ENCODE assay signal across 15 cellular contexts in the genomic region with DNA sequence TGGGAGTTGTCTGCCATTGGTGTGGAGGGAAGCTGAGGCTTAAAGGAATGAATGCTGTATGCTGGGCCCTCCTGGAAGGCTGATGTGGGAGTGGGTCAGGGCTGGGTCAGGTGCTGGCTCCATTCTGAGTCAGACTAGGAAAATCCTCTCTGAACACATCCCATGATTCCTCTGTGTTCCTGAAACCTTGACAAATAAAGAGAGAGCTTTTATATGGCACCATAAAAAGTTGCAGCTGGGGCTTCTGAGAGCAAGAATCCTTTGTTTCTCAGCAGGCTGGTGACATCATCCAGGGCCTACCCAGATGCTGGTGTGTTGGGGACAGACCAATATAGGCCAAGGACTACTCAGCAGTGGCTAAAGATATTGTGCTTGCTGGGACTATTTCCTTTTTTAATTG. TPM values are rescaled to one million over a fixed set of nuclear protein-coding genes. Genes with fewer than 3 reads are reported as not detected.
DNase-seq lines count a peak whose midpoint lies in the region; ATAC-seq and TF ChIP-seq lines count a peak whose summit lies in the region.
"Had no signal": no experiment of that assay in that cellular context is flagged by ENCODE, and none has a peak within 500 bp of the region (broad histone marks: within the 10 kb centered on the region; RNA-seq: fewer than 3 reads in every experiment).

No MANE protein-coding gene starts in this region.

- intact Hi-C loops in left ventricle myocardium inferior (cut with micrococcal nuclease), result no loop called here

- peaks cover 15% of the 10 kb centered on the region for H3K27me3 ChIP-seq in left ventricle myocardium inferior (ENCODE audit: low read depth)

- H3K4me3 ChIP-seq in left ventricle myocardium inferior, result no peak overlapping the region
- H3K4me3 ChIP-seq: A549, thoracic aorta had no signal

- peak overlapping the region; percentile 56 for H3K27ac ChIP-seq in left ventricle myocardium inferior (replicated peaks)
- H3K27ac ChIP-seq: A549, thoracic aorta had no signal

- peak; percentile 34 for DNase-seq in NCI-H2029 (lab: John Stamatoyannopoulos, UW)
- DNase-seq in NCI-H2029 treated with DMSO at 0.1 percent for 48 hours (lab: John Stamatoyannopoulos, UW), result no peak
- peak; percentile 76 for DNase-seq in SHP77 treated with DMSO at 0.1 percent for 48 hours (lab: John Stamatoyannopoulos, UW)
- DNase-seq in left ventricle myocardium inferior, result no peak
- peak; percentile 92 for DNase-seq in superior temporal gyrus (ENCODE audit: extremely low spot score)
- DNase-seq in iPS-NIHi11 (ENCODE audit: low spot score), result no peak
- DNase-seq: activated CD4-positive, alpha-beta T cell treated with anti-CD3 and anti-CD28 coated beads, Interleukin-2, amount 50 U/mL, for 4 hours; DMS79; left cardiac atrium; NCI-H1694; nephron progenitor cell had no signal

- no peaks in the 10 kb centered on the region for H3K9me3 ChIP-seq in left ventricle myocardium inferior (replicated peaks)
- H3K9me3 ChIP-seq: A549, thoracic aorta had no signal

- ATAC-seq in HG02610 (IDR thresholded peaks at IDR 0.05; ENCODE audit: unreplicated experiment) (no peak), HG03469 (IDR thresholded peaks at IDR 0.05; ENCODE audit: unreplicated experiment) (no peak)
- ATAC-seq: A549 had no signal

- TF ChIP-seq CTCF in left ventricle myocardium inferior (IDR thresholded peaks at IDR 0.05; ENCODE audit: borderline replicate concordance), result no peak

- no peaks in the 10 kb centered on the region for H3K36me3 ChIP-seq in left ventricle myocardium inferior
- H3K36me3 ChIP-seq: thoracic aorta had no signal

- H3K4me1 ChIP-seq in left ventricle myocardium inferior, result peaks cover 22% of the 10 kb centered on the region
- H3K4me1 ChIP-seq: A549 had no signal

RNA-seq across cellular contexts. Expression of a gene that starts 27.8 kb away (rescaled TPM):
- total RNA-seq in left ventricle myocardium inferior, result 8.2 TPM

Comparison
In these comparisons a context has a peak if more than half of its experiments do, and no peak if none do; other contexts are left out.
1. DNase-seq: peak in NCI-H2029 (single experiment), SHP77 treated with DMSO at 0.1 percent for 48 hours (single experiment) and superior temporal gyrus (single experiment); none in NCI-H2029 treated with DMSO at 0.1 percent for 48 hours (single experiment), left ventricle myocardium inferior (single experiment) and iPS-NIHi11 (single experiment).